20 cellular contexts compared by ENCODE assay signal in genomic region chr4:129326810-129327209, GRCh38.
DNase-seq lines count a peak whose midpoint lies in the region; ATAC-seq and TF ChIP-seq lines count a peak whose summit lies in the region.
"Had no signal": no experiment of that assay in that cellular context is flagged by ENCODE, and none has a peak within 500 bp of the region (broad histone marks: within the 10 kb centered on the region; RNA-seq: fewer than 3 reads in every experiment).

No MANE protein-coding gene starts in this region.

- H3K27ac Mint-ChIP-seq in dendritic cell treated with granulocyte-macrophage colony-stimulating factor and Interleukin-4, amounts not matched to agents 40 ng/mL and 50 ng/mL, for 4 days = peak overlapping the region; percentile 72
- H3K27ac Mint-ChIP-seq: T-helper 17 cell had no signal

- peaks cover 35% of the 10 kb centered on the region for H3K4me1 Mint-ChIP-seq in dendritic cell treated with granulocyte-macrophage colony-stimulating factor and Interleukin-4, amounts not matched to agents 40 ng/mL and 50 ng/mL, for 4 days (ENCODE audit: low read depth)
- H3K4me1 Mint-ChIP-seq: T-helper 17 cell had no signal

- peak overlapping the region in 5 of 8 donors; percentile 54 to 87 (median 83) for H3K27ac ChIP-seq in spleen
- no peak overlapping the region for H3K27ac ChIP-seq in gastroesophageal sphincter
- H3K27ac ChIP-seq: hepatocyte, SJSA1, WERI-Rb-1 had no signal

- no peak for TF ChIP-seq CTCF in spleen (IDR thresholded peaks at IDR 0.05 in 8 of 11, conservative IDR thresholded peaks at IDR 0.05 in 3 of 11)
- no peak for TF ChIP-seq CTCF in gastroesophageal sphincter (IDR thresholded peaks at IDR 0.05)

- H3K4me3 Mint-ChIP-seq in dendritic cell treated with granulocyte-macrophage colony-stimulating factor and Interleukin-4, amounts not matched to agents 40 ng/mL and 50 ng/mL, for 4 days = no peak overlapping the region
- H3K4me3 Mint-ChIP-seq: T-helper 17 cell had no signal

- H3K27me3 Mint-ChIP-seq in dendritic cell treated with granulocyte-macrophage colony-stimulating factor and Interleukin-4, amounts not matched to agents 40 ng/mL and 50 ng/mL, for 4 days = peaks cover 2% of the 10 kb centered on the region

- no peak for TF ChIP-seq POLR2A in spleen (IDR thresholded peaks at IDR 0.05)
- TF ChIP-seq POLR2A in gastroesophageal sphincter (IDR thresholded peaks at IDR 0.05) = no peak

- intact Hi-C loops in dendritic cell treated with granulocyte-macrophage colony-stimulating factor and Interleukin-4, amounts not matched to agents 40 ng/mL and 50 ng/mL, for 4 days (cut with micrococcal nuclease) = loop anchor here (5.0 kb wide), 1 partner anchor 230 kb away; the partner anchor contains the start of gene C4orf33
- intact Hi-C loops in spleen (cut with DNase I; ENCODE audit: low total_unique reads) = no loop called here

- TF ChIP-seq EP300 in gastroesophageal sphincter (IDR thresholded peaks at IDR 0.05) = no peak

- H3K4me3 ChIP-seq in spleen (no peak overlapping the region), gastroesophageal sphincter (no peak overlapping the region)
- H3K4me3 ChIP-seq: coronary artery, hepatocyte, MG63, SJSA1 had no signal

- H3K9me3 ChIP-seq in spleen (peaks cover 0 to 4% (median 0%) of the 10 kb centered on the region in 8 donors), gastroesophageal sphincter (no peaks in the 10 kb centered on the region)
- H3K9me3 ChIP-seq: MG63, SJSA1 had no signal

- ATAC-seq in GM18498 (IDR thresholded peaks at IDR 0.05; ENCODE audit: unreplicated experiment) (no peak), GM21737 (IDR thresholded peaks at IDR 0.05; ENCODE audit: unreplicated experiment) (no peak), gastroesophageal sphincter (no peak)
- ATAC-seq: Panc1, T-helper 17 cell had no signal

- H3K36me3 Mint-ChIP-seq in dendritic cell treated with granulocyte-macrophage colony-stimulating factor and Interleukin-4, amounts not matched to agents 40 ng/mL and 50 ng/mL, for 4 days (ENCODE audit: low read depth) = no peaks in the 10 kb centered on the region

- H3K9me3 Mint-ChIP-seq in dendritic cell treated with granulocyte-macrophage colony-stimulating factor and Interleukin-4, amounts not matched to agents 40 ng/mL and 50 ng/mL, for 4 days = no peaks in the 10 kb centered on the region

- 47 to 69% (median 62%) methylated on average over 2 of the region's 2 CpGs for WGBS in spleen, 5 donors
- WGBS in gastroesophageal sphincter (ENCODE audit: low coverage in 1 of 2), 2 donors = 56 to 79% methylated on average over 2 of the region's 2 CpGs

- H3K27me3 ChIP-seq in spleen (replicated peaks in 1 of 7) (no peaks in the 10 kb centered on the region), gastroesophageal sphincter (no peaks in the 10 kb centered on the region)
- H3K27me3 ChIP-seq: MG63, SJSA1 had no signal

- no peaks in the 10 kb centered on the region for H3K36me3 ChIP-seq in spleen
- H3K36me3 ChIP-seq in gastroesophageal sphincter = no peaks in the 10 kb centered on the region
- H3K36me3 ChIP-seq: MG63, SJSA1, WERI-Rb-1 had no signal

- H3K4me1 ChIP-seq in spleen (peaks cover 0 to 11% (median 0%) of the 10 kb centered on the region in 6 donors), gastroesophageal sphincter (no peaks in the 10 kb centered on the region)
- H3K4me1 ChIP-seq: SJSA1 had no signal

- DNase-seq in NCI-H1417 (lab: John Stamatoyannopoulos, UW) (peak in 2 of 3 experiments; percentile 33 to 74), NCI-H1417 treated with DMSO at 0.1 percent for 48 hours (lab: John Stamatoyannopoulos, UW) (no peak), NCI-H187 (lab: John Stamatoyannopoulos, UW) (peak; percentile 28 to 40), spleen (no peak)
- DNase-seq: activated CD8-positive, alpha-beta memory T cell treated with anti-CD3 and anti-CD28 coated beads, Interleukin-2, amount 50 U/mL, for 48 hours; activated effector memory CD4-positive, alpha-beta T cell treated with Interleukin-2 at 50 U/mL for 16 hours; IMR-90; MG63; NCI-H2171; stimulated activated CD8-positive, alpha-beta memory T cell treated with anti-CD3 and anti-CD28 coated beads, Interleukin-4, amount 100 ng/mL, for 48 hours; T-helper 17 cell; WERI-Rb-1 had no signal

Comparison
In these comparisons a context has a peak if more than half of its experiments do, and no peak if none do; other contexts are left out.
1. DNase-seq: peak in NCI-H1417 (2 of 3) and NCI-H187 (2 of 2); none in NCI-H1417 treated with DMSO at 0.1 percent for 48 hours (single experiment) and spleen (single experiment).
2. H3K27ac ChIP-seq: peak in spleen (5 of 8); none in gastroesophageal sphincter (0 of 4).